Comparison of ENCODE assay signal across 5 cellular contexts in the genomic region with DNA sequence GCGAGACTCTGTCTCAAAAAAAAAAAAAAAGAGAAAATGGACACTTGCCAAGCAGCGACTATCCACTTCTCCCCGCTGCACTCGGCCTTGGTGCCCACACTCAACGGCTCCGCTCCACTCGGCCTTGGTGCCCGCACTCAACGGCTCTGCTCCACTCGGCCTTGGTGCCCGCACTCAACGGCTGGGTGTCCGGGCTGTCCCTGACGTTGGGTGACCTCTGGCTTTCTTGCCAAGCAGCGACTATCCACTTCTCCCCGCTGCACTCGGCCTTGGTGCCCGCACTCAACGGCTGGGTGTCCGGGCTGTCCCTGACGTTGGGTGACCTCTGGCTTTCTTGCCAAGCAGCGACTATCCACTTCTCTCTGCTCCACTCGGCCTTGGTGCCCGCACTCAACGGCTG.
DNase-seq lines count a peak whose midpoint lies in the region; ATAC-seq and TF ChIP-seq lines count a peak whose summit lies in the region.
"Not testable (repeated sequence)": the region's sequence is repeated elsewhere in the genome, so short reads cannot be mapped to it uniquely, and the experiment has no call there.

No MANE protein-coding gene starts in this region.

- H4K20me1 ChIP-seq in BLaER1 treated with 17β-estradiol and CSF1 and Interleukin-3, amounts not matched to agents 10 nM and 100 nM = peaks cover 35 to 97% (median 83%) of the 10 kb centered on the region in 11 experiments; a peak in 21 of 22 replicates

- not testable (repeated sequence) for H3K27me3 Mint-ChIP-seq in T-helper 17 cell; chondrocyte (ENCODE audit: low read depth)

- H3K4me1 Mint-ChIP-seq in T-helper 17 cell (peaks cover 12% of the 10 kb centered on the region), chondrocyte (ENCODE audit: low read depth) (peaks cover 25% of the 10 kb centered on the region)

- H3K27me3 ChIP-seq in BLaER1 treated with 17β-estradiol and CSF1 and Interleukin-3, amounts not matched to agents 10 nM and 100 nM; adrenal gland; spleen (replicated peaks in 1 of 7): not testable (repeated sequence)

- WGBS in adrenal gland, 4 donors = 52 to 70% (median 57%) methylated on average over 14 to 25 of the region's 25 CpGs
- 78 to 87% (median 81%) methylated on average over 24 to 25 of the region's 25 CpGs for WGBS in spleen, 5 donors

- not testable (repeated sequence) for DNase-seq in T-helper 17 cell
- DNase-seq in adrenal gland (peak in 5 of 7 donors; percentile 53 to 61 (median 58)), chondrocyte (ENCODE audit: low spot score) (peak; percentile 40), spleen (peak; percentile 36)

- not testable (repeated sequence) for H3K27ac ChIP-seq in BLaER1 treated with 17β-estradiol and CSF1 and Interleukin-3, amounts not matched to agents 10 nM and 100 nM; spleen
- H3K27ac ChIP-seq in adrenal gland = peak overlapping the region in 2 of 5 donors; percentile 34 to 63

- H3K36me3 ChIP-seq in BLaER1 treated with 17β-estradiol and CSF1 and Interleukin-3, amounts not matched to agents 10 nM and 100 nM = peaks cover 5 to 34% (median 18%) of the 10 kb centered on the region in 11 experiments; a peak in 15 of 22 replicates
- H3K36me3 ChIP-seq in adrenal gland (replicated peaks in 1 of 2) = not testable (repeated sequence)
- H3K36me3 ChIP-seq in spleen = peaks cover 0 to 25% (median 0%) of the 10 kb centered on the region in 6 donors

- ATAC-seq in T-helper 17 cell = not testable (repeated sequence)

- intact Hi-C loops in adrenal gland (cut with DNase I); spleen (cut with DNase I; ENCODE audit: low total_unique reads): not testable (repeated sequence)

- H3K9ac ChIP-seq in BLaER1 treated with 17β-estradiol and CSF1 and Interleukin-3, amounts not matched to agents 10 nM and 100 nM = not testable (repeated sequence)

- not testable (repeated sequence) for H3K9me3 Mint-ChIP-seq in chondrocyte (ENCODE audit: low read depth)

- peak overlapping the region; percentile 66 to 90 (median 82) for H3K4me2 ChIP-seq in BLaER1 treated with 17β-estradiol and CSF1 and Interleukin-3, amounts not matched to agents 10 nM and 100 nM

- not testable (repeated sequence) for H3K4me3 ChIP-seq in BLaER1 treated with 17β-estradiol and CSF1 and Interleukin-3, amounts not matched to agents 10 nM and 100 nM; spleen
- peak overlapping the region in 1 of 4 donors; percentile 30 for H3K4me3 ChIP-seq in adrenal gland

- not testable (repeated sequence) for H3K9me3 ChIP-seq in BLaER1 treated with 17β-estradiol and CSF1 and Interleukin-3, amounts not matched to agents 10 nM and 100 nM (replicated peaks in 1 of 11); T-helper 17 cell (ENCODE audit: control insufficient read depth, low read length, poor library complexity, severe bottlenecking); adrenal gland (replicated peaks in 1 of 3); spleen

- H3K27ac Mint-ChIP-seq in T-helper 17 cell = peak overlapping the region; percentile 29
- not testable (repeated sequence) for H3K27ac Mint-ChIP-seq in chondrocyte (ENCODE audit: unreplicated experiment)

- not testable (repeated sequence) for H3K4me3 Mint-ChIP-seq in T-helper 17 cell; chondrocyte (ENCODE audit: unreplicated experiment)

- TF ChIP-seq CTCF in adrenal gland (IDR thresholded peaks at IDR 0.05); chondrocyte (IDR thresholded peaks at IDR 0.05); spleen (IDR thresholded peaks at IDR 0.05 in 8 of 11, conservative IDR thresholded peaks at IDR 0.05 in 3 of 11): not testable (repeated sequence)

- H3K36me3 Mint-ChIP-seq in T-helper 17 cell (ENCODE audit: low read depth); chondrocyte (ENCODE audit: low read depth): not testable (repeated sequence)

- H3K4me1 ChIP-seq in BLaER1 treated with 17β-estradiol and CSF1 and Interleukin-3, amounts not matched to agents 10 nM and 100 nM = peaks cover 69 to 89% (median 78%) of the 10 kb centered on the region in 10 experiments
- H3K4me1 ChIP-seq in adrenal gland (replicated peaks in 1 of 2) = not testable (repeated sequence)
- peaks cover 0 to 29% (median 2%) of the 10 kb centered on the region in 6 donors for H3K4me1 ChIP-seq in spleen

- TF ChIP-seq POLR2A in adrenal gland (IDR thresholded peaks at IDR 0.05); spleen (IDR thresholded peaks at IDR 0.05): not testable (repeated sequence)
